In genomic region chr5:38602641-38603040, GRCh38 we compare ENCODE assay signal across 26 cellular contexts. TPM values are rescaled to one million over a fixed set of nuclear protein-coding genes. Genes with fewer than 3 reads are reported as not detected.
"Had no signal": no experiment of that assay in that cellular context is flagged by ENCODE, and none has a peak within 500 bp of the region (broad histone marks: within the 10 kb centered on the region; RNA-seq: fewer than 3 reads in every experiment).

No MANE protein-coding gene starts in this region.

- H3K27ac ChIP-seq: brain microvascular endothelial cell, cardiac muscle cell, VCaP had no signal

- H3K4me3 ChIP-seq: cardiac muscle cell, K562 had no signal

- DNase-seq: activated CD4-positive, alpha-beta memory T cell treated with anti-CD3 and anti-CD28 coated beads, Interleukin-2, amount 10 ng/mL, durations not matched to agents 7 days and 5 days; activated CD4-positive, alpha-beta T cell treated with anti-CD3 and anti-CD28 coated beads for 36 hours; activated CD4-positive, alpha-beta T cell treated with anti-CD3 and anti-CD28 coated beads, Interleukin-2, amount 50 U/mL, for 1 hour; activated gamma-delta T cell; activated naive CD4-positive, alpha-beta T cell treated with anti-CD3 and anti-CD28 coated beads for 36 hours; activated T-cell treated with anti-CD3 and anti-CD28 coated beads for 4 hours; activated T-cell treated with anti-CD3 and anti-CD28 coated beads, Interleukin-2, amount 50 U/mL, for 48 hours; brain microvascular endothelial cell; Karpas-422; MM.1S; NCI-H1105; NCI-H1436; NCI-H187; NCI-H2227 treated with DMSO at 0.1 percent for 48 hours; NCI-H446 treated with DMSO at 0.1 percent for 48 hours; NCI-H524 treated with DMSO at 0.1 percent for 48 hours; NK-92 treated with Interleukin-12 subunit alpha and Interleukin-12 subunit beta, amount 100 ng/mL, for 24 hours; SIG-M5; T-helper 17 cell; T1000 had no signal

- H3K4me1 Mint-ChIP-seq: activated CD4-positive, alpha-beta memory T cell treated with anti-CD3 and anti-CD28 coated beads, Interleukin-2, amount 10 ng/mL, durations not matched to agents 7 days and 5 days; activated CD4-positive, alpha-beta T cell treated with anti-CD3 and anti-CD28 coated beads for 36 hours; activated T-helper 17 cell treated with anti-CD3 and anti-CD28 coated beads, Interleukin-2, amount 50 U/mL, for 72 hours; T-helper 17 cell had no signal

- ATAC-seq: activated CD4-positive, alpha-beta T cell treated with anti-CD3 and anti-CD28 coated beads for 36 hours; activated T-helper 17 cell treated with anti-CD3 and anti-CD28 coated beads, Interleukin-2, amount 50 U/mL, for 72 hours; K562; T-helper 17 cell had no signal

- H3K36me3 ChIP-seq: brain microvascular endothelial cell, cardiac muscle cell had no signal

- H3K27ac Mint-ChIP-seq: activated CD4-positive, alpha-beta memory T cell treated with anti-CD3 and anti-CD28 coated beads, Interleukin-2, amount 10 ng/mL, durations not matched to agents 7 days and 5 days; activated CD4-positive, alpha-beta T cell treated with anti-CD3 and anti-CD28 coated beads for 36 hours; activated naive CD4-positive, alpha-beta T cell treated with anti-CD3 and anti-CD28 coated beads for 36 hours; activated naive CD8-positive, alpha-beta T cell; activated T-helper 17 cell treated with anti-CD3 and anti-CD28 coated beads, Interleukin-2, amount 50 U/mL, for 72 hours; T-helper 17 cell had no signal

- H3K36me3 Mint-ChIP-seq: activated naive CD8-positive, alpha-beta T cell had no signal

- H3K27me3 ChIP-seq: brain microvascular endothelial cell, cardiac muscle cell had no signal

- H3K9me3 Mint-ChIP-seq: activated CD4-positive, alpha-beta memory T cell treated with anti-CD3 and anti-CD28 coated beads, Interleukin-2, amount 10 ng/mL, durations not matched to agents 7 days and 5 days; activated naive CD4-positive, alpha-beta T cell treated with anti-CD3 and anti-CD28 coated beads for 36 hours; activated T-helper 17 cell treated with anti-CD3 and anti-CD28 coated beads, Interleukin-2, amount 50 U/mL, for 72 hours had no signal

- H3K4me3 Mint-ChIP-seq: activated CD4-positive, alpha-beta memory T cell treated with anti-CD3 and anti-CD28 coated beads, Interleukin-2, amount 10 ng/mL, durations not matched to agents 7 days and 5 days; activated CD4-positive, alpha-beta T cell treated with anti-CD3 and anti-CD28 coated beads for 36 hours; activated naive CD4-positive, alpha-beta T cell treated with anti-CD3 and anti-CD28 coated beads for 36 hours; activated naive CD8-positive, alpha-beta T cell; activated T-helper 17 cell treated with anti-CD3 and anti-CD28 coated beads, Interleukin-2, amount 50 U/mL, for 72 hours; T-helper 17 cell had no signal

RNA-seq across cellular contexts. Expression of gene LIFR, which starts 46.2 kb away (rescaled TPM):
- total RNA-seq: activated CD8-positive, alpha-beta memory T cell treated with anti-CD3 and anti-CD28 coated beads for 36 hours had no signal
